In the genomic region with DNA sequence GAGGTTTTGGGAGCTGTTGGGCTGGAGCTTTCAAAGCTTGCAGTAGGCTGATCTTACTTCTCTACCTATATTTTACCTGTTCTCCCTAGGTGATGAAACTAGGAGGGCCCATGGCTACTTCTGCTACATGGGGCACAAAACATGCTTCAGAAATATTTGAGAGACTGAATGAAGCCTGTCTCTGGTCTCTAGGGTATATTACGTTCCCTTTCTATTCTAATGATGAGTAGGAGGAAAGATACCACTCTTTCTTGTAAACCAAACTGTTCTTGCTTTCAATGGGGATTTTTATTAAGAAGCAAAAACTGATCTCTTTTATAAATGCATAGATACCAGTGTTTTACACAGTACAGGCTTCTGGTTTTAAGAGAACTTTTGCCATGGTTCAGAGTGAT, we compare ENCODE assay signal across 10 cellular contexts.
DNase-seq lines count a peak whose midpoint lies in the region; ATAC-seq lines count a peak whose summit lies in the region.
"Had no signal": no experiment of that assay in that cellular context is flagged by ENCODE, and none has a peak within 500 bp of the region (broad histone marks: within the 10 kb centered on the region; RNA-seq: fewer than 3 reads in every experiment).

No MANE protein-coding gene starts in this region.

- ATAC-seq in GM18511 (IDR thresholded peaks at IDR 0.05; ENCODE audit: unreplicated experiment) (peak; percentile 69), HG02798 (IDR thresholded peaks at IDR 0.05; ENCODE audit: poor library complexity, unreplicated experiment) (peak; percentile 49), GM18867 (IDR thresholded peaks at IDR 0.05; ENCODE audit: unreplicated experiment) (no peak)

- peak overlapping the region; percentile 42 for H3K4me3 ChIP-seq in skeletal muscle satellite cell (ENCODE audit: low read length)

- peak overlapping the region; percentile 71 for H3K4me2 ChIP-seq in skeletal muscle satellite cell (ENCODE audit: low read length)

- no peaks in the 10 kb centered on the region for H3K9me3 ChIP-seq in skeletal muscle satellite cell (replicated peaks; ENCODE audit: low read length)

- H3K4me1 ChIP-seq in skeletal muscle satellite cell (ENCODE audit: control insufficient read depth, insufficient read depth, low read length), result peaks cover 45% of the 10 kb centered on the region

- peak overlapping the region; percentile 39 for H3K9ac ChIP-seq in skeletal muscle satellite cell (ENCODE audit: low read depth, low read length)

- no peaks in the 10 kb centered on the region for H3K36me3 ChIP-seq in skeletal muscle satellite cell (ENCODE audit: insufficient read depth, low read length)

- H3K27me3 ChIP-seq in skeletal muscle satellite cell (ENCODE audit: control insufficient read depth, insufficient read depth, low read length), result no peaks in the 10 kb centered on the region

- peak overlapping the region; percentile 50 for H3K27ac ChIP-seq in angular gyrus (ENCODE audit: low read depth, low read length)

- DNase-seq in foreskin melanocyte (no peak), HuH-7 (ENCODE audit: low spot score) (no peak), ureter (ENCODE audit: low spot score) (no peak)
- DNase-seq: glutamatergic neuron, NCI-H2029 had no signal
